8 cellular contexts compared by ENCODE assay signal in genomic region chr2:112627060-112628040, GRCh38. TPM values are rescaled to one million over a fixed set of nuclear protein-coding genes. Genes with fewer than 3 reads are reported as not detected.
DNase-seq lines count a peak whose midpoint lies in the region; ATAC-seq, FAIRE-seq and TF ChIP-seq lines count a peak whose summit lies in the region.

No MANE protein-coding gene starts in this region.

- CTCF ChIA-PET in A549 (lab: Yijun Ruan, JAX) = interaction anchor here (0.6 to 16.6 kb wide), 24 partner anchors 9 to 512 kb away, joined by 3 to 343 read pairs (median 6); partner anchors contain the start of genes NT5DC4 and SLC20A1

- no peaks in the 10 kb centered on the region for H3K9me3 Mint-ChIP-seq in activated T-helper 1 cell treated with anti-CD3 and anti-CD28 coated beads, Interleukin-12 subunit alpha, Interleukin-12 subunit beta, Interleukin-2, Interleukin-4 antibody, amounts not matched to agents 30 ng/mL and 10 ng/mL and 1 ng/mL, durations not matched to agents 14 hours and 24 hours and 36 hours

- H3K4me3 ChIP-seq in A549 (peak overlapping the region; percentile 15; the same call in 1 of the 3 replicates), skeletal muscle satellite cell (ENCODE audit: low read length) (peak overlapping the region; percentile 60)

- H3K4me1 Mint-ChIP-seq in activated T-helper 1 cell treated with anti-CD3 and anti-CD28 coated beads, Interleukin-12 subunit alpha, Interleukin-12 subunit beta, Interleukin-2, Interleukin-4 antibody, amounts not matched to agents 30 ng/mL and 10 ng/mL and 1 ng/mL, durations not matched to agents 14 hours and 24 hours and 36 hours (ENCODE audit: low read depth) = peaks cover 84% of the 10 kb centered on the region

- POLR2A ChIA-PET in A549 (lab: Yijun Ruan, JAX) = interaction anchor here (0.9 to 4.0 kb wide), 7 partner anchors 14 to 103 kb away, joined by 3 to 68 read pairs (median 4); partner anchors contain the start of gene SLC20A1

- DNase-seq in A549 (ENCODE audit: low read depth in 1 of 2, low spot score in 1 of 2) (peak; percentile 52 to 85), HT1080 (ENCODE audit: low read depth) (peak; percentile 98), Right ventricle myocardium superior (peak; percentile 61), DMS53 (lab: John Stamatoyannopoulos, UW) (no peak), NCI-H128 (lab: John Stamatoyannopoulos, UW; ENCODE audit: unreplicated experiment) (no peak), NCI-H2029 (lab: John Stamatoyannopoulos, UW) (no peak)
- DNase-seq in activated T-helper 1 cell treated with anti-CD3 and anti-CD28 coated beads, Interleukin-12 subunit alpha, Interleukin-12 subunit beta, Interleukin-2, Interleukin-4 antibody, amounts not matched to agents 30 ng/mL and 10 ng/mL and 1 ng/mL, durations not matched to agents 14 hours and 24 hours and 36 hours (ENCODE audit: low spot score) = no peak

- no peaks in the 10 kb centered on the region for H3K36me3 ChIP-seq in skeletal muscle satellite cell (ENCODE audit: insufficient read depth, low read length)

- H3K4me3 Mint-ChIP-seq in activated T-helper 1 cell treated with anti-CD3 and anti-CD28 coated beads, Interleukin-12 subunit alpha, Interleukin-12 subunit beta, Interleukin-2, Interleukin-4 antibody, amounts not matched to agents 30 ng/mL and 10 ng/mL and 1 ng/mL, durations not matched to agents 14 hours and 24 hours and 36 hours = peak overlapping the region; percentile 57

- TF ChIP-seq CTCF in A549 (IDR thresholded peaks at IDR 0.05) = no peak

- intact Hi-C loops in activated T-helper 1 cell treated with anti-CD3 and anti-CD28 coated beads, Interleukin-12 subunit alpha, Interleukin-12 subunit beta, Interleukin-2, Interleukin-4 antibody, amounts not matched to agents 30 ng/mL and 10 ng/mL and 1 ng/mL, durations not matched to agents 14 hours and 24 hours and 36 hours (cut with micrococcal nuclease) = loop anchor here (5.0 kb wide), 1 partner anchor 35 kb away; no protein-coding TSS in a partner anchor
- intact Hi-C loops in Right ventricle myocardium superior (cut with DNase I) = loop anchor here (2.0 to 5.0 kb wide), 2 partner anchors 63 to 100 kb away; no protein-coding TSS in a partner anchor

- no peak for TF ChIP-seq POLR2A in A549 (IDR thresholded peaks at IDR 0.05; ENCODE audit: low read length)

- H3K27me3 ChIP-seq in skeletal muscle satellite cell (ENCODE audit: control insufficient read depth, insufficient read depth, low read length) = no peaks in the 10 kb centered on the region

- peak; percentile 9 to 31; a peak in 1 of 5 replicates for TF ChIP-seq RAD21 in A549 (conservative IDR thresholded peaks at IDR 0.05 in 1 of 2, IDR thresholded peaks at IDR 0.05 in 1 of 2)

- no peaks in the 10 kb centered on the region for H3K27me3 Mint-ChIP-seq in activated T-helper 1 cell treated with anti-CD3 and anti-CD28 coated beads, Interleukin-12 subunit alpha, Interleukin-12 subunit beta, Interleukin-2, Interleukin-4 antibody, amounts not matched to agents 30 ng/mL and 10 ng/mL and 1 ng/mL, durations not matched to agents 14 hours and 24 hours and 36 hours (ENCODE audit: insufficient read depth)

- H3K27ac Mint-ChIP-seq in activated T-helper 1 cell treated with anti-CD3 and anti-CD28 coated beads, Interleukin-12 subunit alpha, Interleukin-12 subunit beta, Interleukin-2, Interleukin-4 antibody, amounts not matched to agents 30 ng/mL and 10 ng/mL and 1 ng/mL, durations not matched to agents 14 hours and 24 hours and 36 hours = peak overlapping the region; percentile 40

- TF ChIP-seq EP300 in A549 (IDR thresholded peaks at IDR 0.05) = peak in 1 of 2 experiments; percentile 69; a peak in 1 of 5 replicates

- H3K9ac ChIP-seq in skeletal muscle satellite cell (ENCODE audit: low read depth, low read length) = peak overlapping the region; percentile 76

- H3K9me3 ChIP-seq in A549 (no peaks in the 10 kb centered on the region), skeletal muscle satellite cell (replicated peaks; ENCODE audit: low read length) (no peaks in the 10 kb centered on the region)

- no peak for FAIRE-seq in A549 (lab: Jason Lieb, UNC)

- H3K4me1 ChIP-seq in A549 (peaks cover 98% of the 10 kb centered on the region), skeletal muscle satellite cell (ENCODE audit: control insufficient read depth, insufficient read depth, low read length) (peaks cover 92% of the 10 kb centered on the region)

- H3K36me3 Mint-ChIP-seq in activated T-helper 1 cell treated with anti-CD3 and anti-CD28 coated beads, Interleukin-12 subunit alpha, Interleukin-12 subunit beta, Interleukin-2, Interleukin-4 antibody, amounts not matched to agents 30 ng/mL and 10 ng/mL and 1 ng/mL, durations not matched to agents 14 hours and 24 hours and 36 hours (ENCODE audit: low read depth) = peaks cover 2% of the 10 kb centered on the region

- 11% methylated on average over 10 of the region's 10 CpGs for WGBS in A549 (ENCODE audit: missing lambda C conversion rate)

- ATAC-seq in A549 (peak; percentile 86 to 91), Right ventricle myocardium superior (ENCODE audit: poor library complexity) (peak; percentile 92)

- H3K4me2 ChIP-seq in A549 (peak overlapping the region; percentile 68), skeletal muscle satellite cell (ENCODE audit: low read length) (peak overlapping the region; percentile 81)

- peak overlapping the region; percentile 90 to 93 for H3K27ac ChIP-seq in A549

TF ChIP-seq in A549, 52 proteins besides CTCF, POLR2A, EP300 and RAD21 (continues in another document):
- TF ChIP-seq, protein P1, sequence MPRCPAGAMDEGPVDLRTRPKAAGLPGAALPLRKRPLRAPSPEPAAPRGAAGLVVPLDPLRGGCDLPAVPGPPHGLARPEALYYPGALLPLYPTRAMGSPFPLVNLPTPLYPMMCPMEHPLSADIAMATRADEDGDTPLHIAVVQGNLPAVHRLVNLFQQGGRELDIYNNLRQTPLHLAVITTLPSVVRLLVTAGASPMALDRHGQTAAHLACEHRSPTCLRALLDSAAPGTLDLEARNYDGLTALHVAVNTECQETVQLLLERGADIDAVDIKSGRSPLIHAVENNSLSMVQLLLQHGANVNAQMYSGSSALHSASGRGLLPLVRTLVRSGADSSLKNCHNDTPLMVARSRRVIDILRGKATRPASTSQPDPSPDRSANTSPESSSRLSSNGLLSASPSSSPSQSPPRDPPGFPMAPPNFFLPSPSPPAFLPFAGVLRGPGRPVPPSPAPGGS (IDR thresholded peaks at IDR 0.05) = 0 out of 3 replicates have a peak, but pooled peaks have one; percentile 57
- no peak for TF ChIP-seq CHD2 (IDR thresholded peaks at IDR 0.05; ENCODE audit: low read length, partially characterized antibody)
- 0 out of 2 replicates have a peak, but pooled peaks have one; percentile 19 for TF ChIP-seq E2F6 (IDR thresholded peaks at IDR 0.05; ENCODE audit: borderline replicate concordance, low read depth)
- no peak for TF ChIP-seq TFCP2L1 (CRISPR knock-in tag; IDR thresholded peaks at IDR 0.05)
- TF ChIP-seq SMC3 (IDR thresholded peaks at IDR 0.05) = peak; percentile 29; the same call in 2 of the 3 replicates

RNA-seq across cellular contexts. Expression of gene SLC20A1, which starts 18.4 kb away (rescaled TPM):
- polyA plus RNA-seq in A549 (2011; rRNA removed) (86.8 and 88.7 TPM in 2 replicates), A549 (2017; fragmentation: RNase III; extraction: RNeasy Plus Mini Kit Qiagen cat#74134 plus additional on column Dnase treatment) (71.0 to 83.6 TPM (median 74.3 TPM) in 3 replicates)
- 31.9 and 37.7 TPM in 2 replicates for polyA plus RNA-seq in A549 (2012; cell fraction: cytosol; rRNA removed)
- polyA plus RNA-seq in A549 (2012; cell fraction: nucleus; rRNA removed) = 51.1 and 68.2 TPM in 2 replicates
- polyA minus RNA-seq in A549 (2011; rRNA and poly(A)+ RNA removed) = 62.7 and 79.1 TPM in 2 replicates
- total RNA-seq in HT1080 (2014; rRNA removed; shearing (Covaris generic)) = 225 and 403 TPM in 2 replicates
- 351 and 414 TPM in 2 replicates for polyA plus RNA-seq in HT1080 (2015; cell fraction: cytosol; rRNA removed)
- polyA plus RNA-seq in HT1080 (2015; cell fraction: nucleus; rRNA removed) = 1,087 and 1,109 TPM in 2 replicates
- 164 and 172 TPM in 2 replicates for total RNA-seq in activated T-helper 1 cell treated with anti-CD3 and anti-CD28 coated beads, Interleukin-12 subunit alpha, Interleukin-12 subunit beta, Interleukin-2, Interleukin-4 antibody, amounts not matched to agents 30 ng/mL and 10 ng/mL and 1 ng/mL, durations not matched to agents 14 hours and 24 hours and 36 hours
- total RNA-seq in Right ventricle myocardium superior = 9.7 TPM
- total RNA-seq in skeletal muscle satellite cell (2012; rRNA removed) = 110 and 184 TPM in 2 replicates

RNA-seq across cellular contexts. Expression of gene CHCHD5, which starts 42.9 kb away (rescaled TPM):
- 15.0 and 17.6 TPM in 2 replicates for polyA plus RNA-seq in A549 (2011; rRNA removed)
- polyA plus RNA-seq in A549 (2012; cell fraction: cytosol; rRNA removed) = 108 and 116 TPM in 2 replicates
- polyA plus RNA-seq in A549 (2012; cell fraction: nucleus; rRNA removed) = 67.2 and 94.2 TPM in 2 replicates
- polyA plus RNA-seq in A549 (2017; fragmentation: RNase III; extraction: RNeasy Plus Mini Kit Qiagen cat#74134 plus additional on column Dnase treatment) = 61.4 to 62.4 TPM (median 62.0 TPM) in 3 replicates
- 8.8 and 18.3 TPM in 2 replicates for polyA minus RNA-seq in A549 (2011; rRNA and poly(A)+ RNA removed)
- total RNA-seq in HT1080 (2014; rRNA removed; shearing (Covaris generic)) = 52.5 and 56.4 TPM in 2 replicates
- polyA plus RNA-seq in HT1080 (2015; cell fraction: cytosol; rRNA removed) = 48.3 and 53.1 TPM in 2 replicates
- polyA plus RNA-seq in HT1080 (2015; cell fraction: nucleus; rRNA removed) = 19.1 and 20.9 TPM in 2 replicates
- total RNA-seq in activated T-helper 1 cell treated with anti-CD3 and anti-CD28 coated beads, Interleukin-12 subunit alpha, Interleukin-12 subunit beta, Interleukin-2, Interleukin-4 antibody, amounts not matched to agents 30 ng/mL and 10 ng/mL and 1 ng/mL, durations not matched to agents 14 hours and 24 hours and 36 hours = 31.3 and 38.9 TPM in 2 replicates
- total RNA-seq in Right ventricle myocardium superior = 18.7 TPM
- 13.1 and 13.4 TPM in 2 replicates for total RNA-seq in skeletal muscle satellite cell (2012; rRNA removed)

Comparison
In these comparisons a context has a peak if more than half of its experiments do, and no peak if none do; other contexts are left out.
1. DNase-seq: peak in A549 (2 of 2), HT1080 (single experiment) and Right ventricle myocardium superior (single experiment); none in activated T-helper 1 cell treated with anti-CD3 and anti-CD28 coated beads, Interleukin-12 subunit alpha, Interleukin-12 subunit beta, Interleukin-2, Interleukin-4 antibody, amounts not matched to agents 30 ng/mL and 10 ng/mL and 1 ng/mL, durations not matched to agents 14 hours and 24 hours and 36 hours (single experiment), DMS53 (single experiment), NCI-H128 (single experiment) and NCI-H2029 (single experiment).
2. RNA of gene SLC20A1, which starts 18.4 kb away (total RNA-seq): 225 to 403 TPM in HT1080 and 164 to 172 TPM in activated T-helper 1 cell treated with anti-CD3 and anti-CD28 coated beads, Interleukin-12 subunit alpha, Interleukin-12 subunit beta, Interleukin-2, Interleukin-4 antibody, amounts not matched to agents 30 ng/mL and 10 ng/mL and 1 ng/mL, durations not matched to agents 14 hours and 24 hours and 36 hours; 9.7 TPM in Right ventricle myocardium superior (single experiment); every median in the first group is over 10 times any median in the second.